19 cellular contexts compared by ENCODE assay signal in genomic region chr3:94482686-94483085, GRCh38.
DNase-seq lines count a peak whose midpoint lies in the region; ATAC-seq and TF ChIP-seq lines count a peak whose summit lies in the region.
"Had no signal": no experiment of that assay in that cellular context is flagged by ENCODE, and none has a peak within 500 bp of the region (broad histone marks: within the 10 kb centered on the region; RNA-seq: fewer than 3 reads in every experiment).

No MANE protein-coding gene starts in this region.

- H4K20me1 ChIP-seq in GM23338 (replicated peaks; ENCODE audit: insufficient read depth) = no peaks in the 10 kb centered on the region
- H4K20me1 ChIP-seq: BLaER1 treated with 17β-estradiol and CSF1 and Interleukin-3, amounts not matched to agents 10 nM and 100 nM had no signal

- intact Hi-C loops in left colon (cut with DNase I, micrococcal nuclease) (no loop called here), mucosa of descending colon (cut with DNase I, micrococcal nuclease) (no loop called here)

- H3K36me3 ChIP-seq in mucosa of descending colon (ENCODE audit: low read depth) (no peaks in the 10 kb centered on the region), GM23338 (ENCODE audit: insufficient read depth) (no peaks in the 10 kb centered on the region)
- H3K36me3 ChIP-seq: BLaER1 treated with 17β-estradiol and CSF1 and Interleukin-3, amounts not matched to agents 10 nM and 100 nM had no signal

- H3K4me1 Mint-ChIP-seq in GM23338 = peaks cover 13% of the 10 kb centered on the region
- H3K4me1 Mint-ChIP-seq: B cell had no signal

- H3K4me1 ChIP-seq in mucosa of descending colon (ENCODE audit: low read depth) (no peaks in the 10 kb centered on the region), GM23338 (ENCODE audit: insufficient read depth) (peaks cover 18% of the 10 kb centered on the region)
- H3K4me1 ChIP-seq: A549; BLaER1 treated with 17β-estradiol and CSF1 and Interleukin-3, amounts not matched to agents 10 nM and 100 nM; Caco-2 had no signal

- H3K27me3 Mint-ChIP-seq in GM23338 (ENCODE audit: insufficient read depth, low read depth, poor library complexity) = no peaks in the 10 kb centered on the region
- H3K27me3 Mint-ChIP-seq: B cell; CD4-positive, alpha-beta T cell had no signal

- H3F3A ChIP-seq in GM23338 (replicated peaks; ENCODE audit: low read depth) = no peaks in the 10 kb centered on the region

- peak; percentile 76 for ATAC-seq in left colon
- peak; percentile 65 for ATAC-seq in mucosa of descending colon
- no peak for ATAC-seq in GM19397 (IDR thresholded peaks at IDR 0.05; ENCODE audit: unreplicated experiment)
- ATAC-seq in GM23338 = no peak
- ATAC-seq: A549; CD8-positive, alpha-beta T cell; GM12878 had no signal

- H3K9me3 ChIP-seq in mucosa of descending colon = no peaks in the 10 kb centered on the region
- H3K9me3 ChIP-seq: A549, Caco-2 had no signal

- no peak overlapping the region for H3K4me3 ChIP-seq in mucosa of descending colon
- no peak overlapping the region for H3K4me3 ChIP-seq in GM23338
- H3K4me3 ChIP-seq: A549; BLaER1 treated with 17β-estradiol and CSF1 and Interleukin-3, amounts not matched to agents 10 nM and 100 nM; GM12878 had no signal

- no peak overlapping the region for H3K4me3 Mint-ChIP-seq in GM23338
- H3K4me3 Mint-ChIP-seq: B cell; CD4-positive, alpha-beta T cell; CD8-positive, alpha-beta T cell had no signal

- H3K79me2 ChIP-seq in GM23338 (replicated peaks; ENCODE audit: insufficient read depth) = no peaks in the 10 kb centered on the region

- no peak overlapping the region for H3K27ac ChIP-seq in GM23338 (ENCODE audit: low read depth)
- H3K27ac ChIP-seq: 22Rv1; A549; BLaER1 treated with 17β-estradiol and CSF1 and Interleukin-3, amounts not matched to agents 10 nM and 100 nM; C4-2B had no signal

- no peak overlapping the region for H2AFZ ChIP-seq in GM23338

- TF ChIP-seq CTCF in mucosa of descending colon (IDR thresholded peaks at IDR 0.05) (no peak), GM23338 (conservative IDR thresholded peaks at IDR 0.05; ENCODE audit: low read depth in 2 of 2) (no peak)

- DNase-seq in HuH-7 (ENCODE audit: low spot score) (peak; percentile 8), left colon (no peak), mucosa of descending colon (no peak), GM23338 (ENCODE audit: low spot score) (no peak)
- DNase-seq: AML-193; Caco-2; Calu3; CD4-positive, alpha-beta T cell; CD8-positive, alpha-beta T cell; DND-41; EL; GDM1 had no signal

- no peaks in the 10 kb centered on the region for H3K9me2 ChIP-seq in GM23338 (ENCODE audit: insufficient read depth)

- no peak overlapping the region for H3K27ac Mint-ChIP-seq in GM23338
- H3K27ac Mint-ChIP-seq: B cell; CD4-positive, alpha-beta T cell; CD8-positive, alpha-beta T cell had no signal

- peaks cover 4% of the 10 kb centered on the region; the same call in 1 of the 3 replicates for H3K9me3 Mint-ChIP-seq in GM23338
- H3K9me3 Mint-ChIP-seq: CD4-positive, alpha-beta T cell had no signal

- peaks cover 6% of the 10 kb centered on the region; the same call in 2 of the 3 replicates for H3K36me3 Mint-ChIP-seq in GM23338 (ENCODE audit: low read depth)
- H3K36me3 Mint-ChIP-seq: CD8-positive, alpha-beta T cell had no signal

- H3K4me2 ChIP-seq in GM23338 = no peak overlapping the region
- H3K4me2 ChIP-seq: A549; BLaER1 treated with 17β-estradiol and CSF1 and Interleukin-3, amounts not matched to agents 10 nM and 100 nM had no signal

- H3K27me3 ChIP-seq in GM23338 (ENCODE audit: insufficient read depth) = no peaks in the 10 kb centered on the region
- H3K27me3 ChIP-seq: BLaER1 treated with 17β-estradiol and CSF1 and Interleukin-3, amounts not matched to agents 10 nM and 100 nM had no signal

TF ChIP-seq in GM23338, 12 proteins besides CTCF, POLR2A, EP300 and RAD21 (continues in another document):
- TF ChIP-seq JUNB (IDR thresholded peaks at IDR 0.05; ENCODE audit: unreplicated experiment) (no peak), NANOG (IDR thresholded peaks at IDR 0.05; ENCODE audit: borderline replicate concordance) (no peak), REST (IDR thresholded peaks at IDR 0.05; ENCODE audit: unreplicated experiment) (no peak), EZH2phosphoT487 (IDR thresholded peaks at IDR 0.05; ENCODE audit: unreplicated experiment) (no peak), STAT1 (IDR thresholded peaks at IDR 0.05; ENCODE audit: unreplicated experiment) (no peak), POLR2AphosphoS5 (IDR thresholded peaks at IDR 0.05; ENCODE audit: low read depth) (no peak), CREB1 (CRISPR knock-in tag; IDR thresholded peaks at IDR 0.05; ENCODE audit: low read depth) (no peak), ZNF331 (CRISPR knock-in tag; IDR thresholded peaks at IDR 0.05; ENCODE audit: low read depth) (no peak)

Comparison
In these comparisons a context has a peak if more than half of its experiments do, and no peak if none do; other contexts are left out.
1. ATAC-seq: peak in left colon (single experiment) and mucosa of descending colon (single experiment); none in GM19397 (single experiment) and GM23338 (single experiment).